In the genomic region with DNA sequence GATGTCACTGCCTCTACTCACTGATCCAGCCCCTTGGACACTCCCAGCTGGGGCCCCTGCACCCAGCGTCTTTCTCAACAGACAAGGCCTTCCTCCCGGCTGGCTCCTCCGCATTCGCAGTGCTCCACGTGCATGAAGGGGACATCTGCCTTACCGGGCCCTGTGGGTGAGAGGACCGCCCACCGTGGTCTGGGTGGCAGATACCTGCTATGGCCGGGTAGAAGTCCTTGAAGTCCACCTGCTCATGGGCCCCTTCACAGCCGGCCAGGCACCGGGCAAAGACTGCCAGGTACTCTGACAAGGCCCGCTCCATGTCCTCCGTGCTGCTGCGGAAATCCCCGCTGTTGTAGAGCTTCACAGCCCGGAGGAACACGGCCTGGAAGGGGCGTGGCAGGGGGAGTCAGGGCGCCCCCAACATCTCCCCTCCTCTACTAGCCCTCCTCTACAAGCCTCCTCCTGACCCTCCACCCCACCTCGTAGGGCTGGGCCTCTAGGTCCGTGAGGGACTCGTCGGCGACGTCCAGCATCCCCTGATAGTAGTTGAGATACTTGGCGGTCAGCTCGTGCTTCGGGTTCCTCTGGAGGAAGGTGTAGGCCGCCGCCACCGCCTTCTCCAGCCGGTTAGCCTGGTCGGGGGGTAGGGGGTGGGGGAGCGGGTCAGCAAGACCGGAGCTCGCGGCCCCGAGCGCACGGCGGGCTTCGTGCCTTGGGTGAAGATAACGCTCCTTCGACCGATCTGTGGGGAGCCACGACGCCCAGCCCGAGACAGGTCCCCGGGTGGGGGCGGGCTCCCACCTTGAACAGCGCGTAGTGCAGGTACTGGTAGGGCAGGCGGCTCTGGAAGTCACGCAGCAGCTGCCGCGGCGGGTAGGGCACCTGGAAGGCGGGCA, we compare ENCODE assay signal across 1 cellular context.
TF ChIP-seq lines count a peak whose summit lies in the region.

No MANE protein-coding gene starts in this region.

TF ChIP-seq in IMR-90, 13 proteins besides CTCF, POLR2A, EP300 and RAD21 (continued from another document):
- TF ChIP-seq MXI1 (IDR thresholded peaks at IDR 0.05; ENCODE audit: borderline replicate concordance, low read depth, low read length): no peak
- TF ChIP-seq USF2 (IDR thresholded peaks at IDR 0.05; ENCODE audit: low read depth, low read length): no peak
- no peak for TF ChIP-seq MAZ (IDR thresholded peaks at IDR 0.05; ENCODE audit: borderline replicate concordance, low read depth, low read length)
- no peak for TF ChIP-seq RFX5 (IDR thresholded peaks at IDR 0.05; ENCODE audit: low read depth, low read length)
- TF ChIP-seq RCOR1 (IDR thresholded peaks at IDR 0.05; ENCODE audit: insufficient replicate concordance, low read length): no peak
- no peak for TF ChIP-seq BHLHE40 (IDR thresholded peaks at IDR 0.05; ENCODE audit: low read depth, low read length)
- no peak for TF ChIP-seq NFE2L2 (IDR thresholded peaks at IDR 0.05; ENCODE audit: low read depth, low read length)
- no peak for TF ChIP-seq SMC3 (IDR thresholded peaks at IDR 0.05; ENCODE audit: low read depth, low read length)
- TF ChIP-seq MAFK (IDR thresholded peaks at IDR 0.05; ENCODE audit: low read depth, low read length): no peak
- no peak for TF ChIP-seq CEBPB (IDR thresholded peaks at IDR 0.05; ENCODE audit: low read depth, low read length)
